In genomic region chr6:107083047-107083768, GRCh38 we compare ENCODE assay signal across 1 cellular context.
TF ChIP-seq lines count a peak whose summit lies in the region.

No MANE protein-coding gene starts in this region.

TF ChIP-seq in HEK293, 187 proteins besides CTCF, POLR2A, EP300 and RAD21 (continued from another document):
- TF ChIP-seq, protein P1, sequence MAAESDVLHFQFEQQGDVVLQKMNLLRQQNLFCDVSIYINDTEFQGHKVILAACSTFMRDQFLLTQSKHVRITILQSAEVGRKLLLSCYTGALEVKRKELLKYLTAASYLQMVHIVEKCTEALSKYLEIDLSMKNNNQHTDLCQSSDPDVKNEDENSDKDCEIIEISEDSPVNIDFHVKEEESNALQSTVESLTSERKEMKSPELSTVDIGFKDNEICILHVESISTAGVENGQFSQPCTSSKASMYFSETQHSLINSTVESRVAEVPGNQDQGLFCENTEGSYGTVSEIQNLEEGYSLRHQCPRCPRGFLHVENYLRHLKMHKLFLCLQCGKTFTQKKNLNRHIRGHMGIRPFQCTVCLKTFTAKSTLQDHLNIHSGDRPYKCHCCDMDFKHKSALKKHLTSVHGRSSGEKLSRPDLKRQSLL (tag by site-specific recombination; IDR thresholded peaks at IDR 0.05) = no peak
